ENCODE assay signal across 10 cellular contexts in genomic region chr7:55517191-55517633, GRCh38. TPM values are rescaled to one million over a fixed set of nuclear protein-coding genes. Genes with fewer than 3 reads are reported as not detected.
DNase-seq lines count a peak whose midpoint lies in the region; ATAC-seq and TF ChIP-seq lines count a peak whose summit lies in the region.
"Had no signal": no experiment of that assay in that cellular context is flagged by ENCODE, and none has a peak within 500 bp of the region (broad histone marks: within the 10 kb centered on the region; RNA-seq: fewer than 3 reads in every experiment).

No MANE protein-coding gene starts in this region.

- no peak for TF ChIP-seq CTCF in CD4-positive, alpha-beta T cell (IDR thresholded peaks at IDR 0.05)

- peaks cover 65% of the 10 kb centered on the region for H3K4me1 Mint-ChIP-seq in CD4-positive, alpha-beta T cell (ENCODE audit: low read depth)
- H3K4me1 Mint-ChIP-seq in activated CD8-positive, alpha-beta T cell treated with anti-CD3 and anti-CD28 coated beads, Interleukin-2, amount 10 ng/mL, durations not matched to agents 7 days and 5 days (ENCODE audit: low read depth), result peaks cover 15% of the 10 kb centered on the region

- H3K27ac ChIP-seq in CD4-positive, alpha-beta T cell (ENCODE audit: low read depth, low read length), result no peak overlapping the region
- H3K27ac ChIP-seq: BLaER1 had no signal

- H3K4me3 Mint-ChIP-seq in CD4-positive, alpha-beta T cell, result no peak overlapping the region
- H3K4me3 Mint-ChIP-seq in activated CD8-positive, alpha-beta T cell treated with anti-CD3 and anti-CD28 coated beads, Interleukin-2, amount 10 ng/mL, durations not matched to agents 7 days and 5 days, result no peak overlapping the region

- intact Hi-C loops in CD4-positive, alpha-beta T cell (cut with DNase I, micrococcal nuclease), result loop anchor here (2.0 to 5.0 kb wide), 2 partner anchors 16 to 80 kb away; no protein-coding TSS in a partner anchor

- DNase-seq in CD4-positive, alpha-beta T cell, result peak in 1 of 10 experiments; percentile 27
- DNase-seq in activated CD8-positive, alpha-beta T cell treated with anti-CD3 and anti-CD28 coated beads, Interleukin-2, amount 10 ng/mL, durations not matched to agents 7 days and 5 days, result no peak
- DNase-seq in HPDE6-E6E7 (ENCODE audit: extremely low spot score) (no peak), NCI-H510A treated with DMSO at 0.1 percent for 48 hours (lab: John Stamatoyannopoulos, UW) (no peak), ureter (ENCODE audit: low spot score) (no peak), pons (ENCODE audit: low spot score) (no peak)
- DNase-seq: right cardiac atrium had no signal

- CTCF ChIA-PET in CD4-positive, alpha-beta T cell (lab: Charles Lee), result no interaction called here
- CTCF ChIA-PET in activated CD8-positive, alpha-beta T cell treated with anti-CD3 and anti-CD28 coated beads, Interleukin-2, amount 10 ng/mL, durations not matched to agents 7 days and 5 days (lab: Charles Lee), result interaction anchor here (1.2 kb wide), 1 partner anchor 77 kb away, joined by 5 read pairs; no protein-coding TSS in a partner anchor

- H3K27me3 Mint-ChIP-seq in CD4-positive, alpha-beta T cell, result no peaks in the 10 kb centered on the region
- no peaks in the 10 kb centered on the region for H3K27me3 Mint-ChIP-seq in activated CD8-positive, alpha-beta T cell treated with anti-CD3 and anti-CD28 coated beads, Interleukin-2, amount 10 ng/mL, durations not matched to agents 7 days and 5 days (ENCODE audit: low read depth)

- H3K9me3 ChIP-seq in CD4-positive, alpha-beta T cell (ENCODE audit: control insufficient read depth, low read length), result no peaks in the 10 kb centered on the region
- H3K9me3 ChIP-seq: BLaER1 had no signal

- no peak overlapping the region for H3K27ac Mint-ChIP-seq in CD4-positive, alpha-beta T cell
- H3K27ac Mint-ChIP-seq in activated CD8-positive, alpha-beta T cell treated with anti-CD3 and anti-CD28 coated beads, Interleukin-2, amount 10 ng/mL, durations not matched to agents 7 days and 5 days, result no peak overlapping the region

- H3K36me3 Mint-ChIP-seq in CD4-positive, alpha-beta T cell (ENCODE audit: low read depth), result peaks cover 91% of the 10 kb centered on the region
- H3K36me3 Mint-ChIP-seq in activated CD8-positive, alpha-beta T cell treated with anti-CD3 and anti-CD28 coated beads, Interleukin-2, amount 10 ng/mL, durations not matched to agents 7 days and 5 days (ENCODE audit: low read depth), result peaks cover 29% of the 10 kb centered on the region

- POLR2A ChIA-PET in CD4-positive, alpha-beta T cell (lab: Charles Lee), result no interaction called here
- POLR2A ChIA-PET in activated CD8-positive, alpha-beta T cell treated with anti-CD3 and anti-CD28 coated beads, Interleukin-2, amount 10 ng/mL, durations not matched to agents 7 days and 5 days (lab: Charles Lee), result no interaction called here

- H3K9me3 Mint-ChIP-seq in CD4-positive, alpha-beta T cell, result no peaks in the 10 kb centered on the region
- no peaks in the 10 kb centered on the region for H3K9me3 Mint-ChIP-seq in activated CD8-positive, alpha-beta T cell treated with anti-CD3 and anti-CD28 coated beads, Interleukin-2, amount 10 ng/mL, durations not matched to agents 7 days and 5 days (ENCODE audit: insufficient read depth)

- H3K27me3 ChIP-seq in CD4-positive, alpha-beta T cell (ENCODE audit: control insufficient read depth, insufficient read depth, low read length), result no peaks in the 10 kb centered on the region
- H3K27me3 ChIP-seq: BLaER1 had no signal

- peak; percentile 63 for ATAC-seq in CD4-positive, alpha-beta T cell (ENCODE audit: poor library complexity)
- ATAC-seq in GM19395 (IDR thresholded peaks at IDR 0.05; ENCODE audit: unreplicated experiment) (peak; percentile 79), HG03066 (IDR thresholded peaks at IDR 0.05; ENCODE audit: low read depth, unreplicated experiment) (peak; percentile 71)
- ATAC-seq in activated CD8-positive, alpha-beta T cell treated with anti-CD3 and anti-CD28 coated beads, Interleukin-2, amount 10 ng/mL, durations not matched to agents 7 days and 5 days, result peak; percentile 36
- ATAC-seq: right cardiac atrium had no signal

RNA-seq across cellular contexts. Expression of gene VOPP1, which starts 55.1 kb away (rescaled TPM):
- total RNA-seq in CD4-positive, alpha-beta T cell, result 10 to 100 TPM; 49.6 to 53.1 TPM
- 10 to 100 TPM; 44.5 to 45.3 TPM for total RNA-seq in activated CD8-positive, alpha-beta T cell treated with anti-CD3 and anti-CD28 coated beads, Interleukin-2, amount 10 ng/mL, durations not matched to agents 7 days and 5 days
- total RNA-seq in ureter, result 47.1 TPM
